Comparison of ENCODE assay signal across 17 cellular contexts in genomic region chr13:113552786-113553540, GRCh38. TPM values are rescaled to one million over a fixed set of nuclear protein-coding genes. Genes with fewer than 3 reads are reported as not detected.
DNase-seq lines count a peak whose midpoint lies in the region; ATAC-seq and TF ChIP-seq lines count a peak whose summit lies in the region.
"Had no signal": no experiment of that assay in that cellular context is flagged by ENCODE, and none has a peak within 500 bp of the region (broad histone marks: within the 10 kb centered on the region; RNA-seq: fewer than 3 reads in every experiment).

No MANE protein-coding gene starts in this region.

- in situ Hi-C loops in transverse colon (cut with MboI; ENCODE audit: low pct_ligation_motif_present in 1 of 4, low pct_unique_long_range_greater_than_20kb in 1 of 4, low sequenced_read_pairs in 3 of 4): no loop called here

- H3K27me3 Mint-ChIP-seq in WTC11 (ENCODE audit: low read depth): no peaks in the 10 kb centered on the region
- H3K27me3 Mint-ChIP-seq in activated CD8-positive, alpha-beta T cell treated with anti-CD3 and anti-CD28 coated beads for 36 hours: no peaks in the 10 kb centered on the region
- H3K27me3 Mint-ChIP-seq: activated T-cell treated with anti-CD3 and anti-CD28 coated beads, Interleukin-2, amount 50 U/mL, for 24 hours; stimulated activated naive CD8-positive, alpha-beta T cell treated with anti-CD3 and anti-CD28 coated beads, Interleukin-15, amount 100 ng/mL, for 72 hours had no signal

- no peak for TF ChIP-seq POLR2A in transverse colon (IDR thresholded peaks at IDR 0.05)

- POLR2A ChIA-PET in WTC11 (lab: Charles Lee): no interaction called here
- POLR2A ChIA-PET in activated CD8-positive, alpha-beta T cell treated with anti-CD3 and anti-CD28 coated beads for 36 hours (lab: Charles Lee): no interaction called here

- H3K27me3 ChIP-seq in left lung: no peaks in the 10 kb centered on the region
- H3K27me3 ChIP-seq in transverse colon: no peaks in the 10 kb centered on the region
- H3K27me3 ChIP-seq: cardiac muscle cell, MG63, ovary had no signal

- H3K4me3 ChIP-seq in left lung (no peak overlapping the region), transverse colon (no peak overlapping the region)
- H3K4me3 ChIP-seq: cardiac muscle cell, MG63, ovary had no signal

- H3K4me1 Mint-ChIP-seq in WTC11: peaks cover 10% of the 10 kb centered on the region
- H3K4me1 Mint-ChIP-seq in activated CD8-positive, alpha-beta T cell treated with anti-CD3 and anti-CD28 coated beads for 36 hours (ENCODE audit: low read depth): no peaks in the 10 kb centered on the region
- H3K4me1 Mint-ChIP-seq: stimulated activated naive CD8-positive, alpha-beta T cell treated with anti-CD3 and anti-CD28 coated beads, Interleukin-15, amount 100 ng/mL, for 72 hours had no signal

- intact Hi-C loops in cardiac septum (cut with DNase I) (no loop called here), Right ventricle myocardium inferior (cut with DNase I) (no loop called here), left lung (cut with DNase I) (no loop called here), transverse colon (cut with DNase I; ENCODE audit: low total_unique reads) (no loop called here)
- intact Hi-C loops in activated CD8-positive, alpha-beta T cell treated with anti-CD3 and anti-CD28 coated beads for 36 hours (cut with micrococcal nuclease): no loop called here

- TF ChIP-seq CTCF in WTC11 (IDR thresholded peaks at IDR 0.05) (no peak), left lung (IDR thresholded peaks at IDR 0.05) (no peak), transverse colon (IDR thresholded peaks at IDR 0.05) (no peak)
- no peak for TF ChIP-seq CTCF in activated CD8-positive, alpha-beta T cell treated with anti-CD3 and anti-CD28 coated beads for 36 hours (IDR thresholded peaks at IDR 0.05)

- H3K27ac ChIP-seq in left lung (no peak overlapping the region), transverse colon (no peak overlapping the region)
- H3K27ac ChIP-seq: cardiac muscle cell, ovary had no signal

- no peak for ATAC-seq in Right ventricle myocardium inferior
- ATAC-seq in WTC11: no peak
- ATAC-seq in left lung: no peak
- no peak for ATAC-seq in HG03159 (IDR thresholded peaks at IDR 0.05; ENCODE audit: unreplicated experiment)
- ATAC-seq in activated CD8-positive, alpha-beta T cell treated with anti-CD3 and anti-CD28 coated beads for 36 hours: no peak
- ATAC-seq: Panc1; stimulated activated naive CD8-positive, alpha-beta T cell treated with anti-CD3 and anti-CD28 coated beads, Interleukin-15, amount 100 ng/mL, for 72 hours had no signal

- H3K36me3 Mint-ChIP-seq in WTC11: no peaks in the 10 kb centered on the region; the same call in 1 of the 2 replicates
- peaks cover 4% of the 10 kb centered on the region for H3K36me3 Mint-ChIP-seq in activated CD8-positive, alpha-beta T cell treated with anti-CD3 and anti-CD28 coated beads for 36 hours (ENCODE audit: low read depth)

- no peak overlapping the region for H3K4me3 Mint-ChIP-seq in WTC11
- H3K4me3 Mint-ChIP-seq in activated CD8-positive, alpha-beta T cell treated with anti-CD3 and anti-CD28 coated beads for 36 hours: no peak overlapping the region
- H3K4me3 Mint-ChIP-seq: activated T-cell treated with anti-CD3 and anti-CD28 coated beads, Interleukin-2, amount 50 U/mL, for 24 hours; stimulated activated naive CD8-positive, alpha-beta T cell treated with anti-CD3 and anti-CD28 coated beads, Interleukin-15, amount 100 ng/mL, for 72 hours had no signal

- peak; percentile 64 for DNase-seq in cardiac septum (ENCODE audit: low spot score)
- no peak for DNase-seq in Right ventricle myocardium inferior (ENCODE audit: missing footprints)
- no peak for DNase-seq in WTC11 (ENCODE audit: low spot score)
- peak; percentile 18 to 65 for DNase-seq in left lung
- DNase-seq in transverse colon: peak; percentile 2
- no peak for DNase-seq in NCI-H526 (lab: John Stamatoyannopoulos, UW)
- no peak for DNase-seq in activated CD8-positive, alpha-beta T cell treated with anti-CD3 and anti-CD28 coated beads for 36 hours
- DNase-seq: activated CD4-positive, alpha-beta T cell treated with anti-CD3 and anti-CD28 coated beads for 1 hour; activated T-cell treated with anti-CD3 and anti-CD28 coated beads, Interleukin-2, amount 50 U/mL, for 24 hours; COR-L47; MG63; stimulated activated naive CD8-positive, alpha-beta T cell treated with anti-CD3 and anti-CD28 coated beads, Interleukin-15, amount 100 ng/mL, for 72 hours; T-helper 1 cell had no signal

- H3K36me3 ChIP-seq in left lung (peaks cover 0 to 65% of the 10 kb centered on the region in 2 donors), transverse colon (peaks cover 0 to 7% (median 0%) of the 10 kb centered on the region in 4 donors)
- H3K36me3 ChIP-seq: ovary had no signal

- H3K9me3 ChIP-seq in left lung (no peaks in the 10 kb centered on the region), transverse colon (no peaks in the 10 kb centered on the region)
- H3K9me3 ChIP-seq: MG63, ovary had no signal

- H3K27ac Mint-ChIP-seq in WTC11: peak overlapping the region; percentile 50; the same call in 1 of the 2 replicates
- no peak overlapping the region for H3K27ac Mint-ChIP-seq in activated CD8-positive, alpha-beta T cell treated with anti-CD3 and anti-CD28 coated beads for 36 hours
- H3K27ac Mint-ChIP-seq: activated T-cell treated with anti-CD3 and anti-CD28 coated beads, Interleukin-2, amount 50 U/mL, for 24 hours had no signal

- CTCF ChIA-PET in WTC11 (lab: Charles Lee): interaction anchor here (1.1 to 1.6 kb wide), 2 partner anchors 9 to 160 kb away, joined by 4 to 10 read pairs (median 6); no protein-coding TSS in a partner anchor
- CTCF ChIA-PET in activated CD8-positive, alpha-beta T cell treated with anti-CD3 and anti-CD28 coated beads for 36 hours (lab: Charles Lee): no interaction called here

- TF ChIP-seq EP300 in transverse colon (IDR thresholded peaks at IDR 0.05; ENCODE audit: low read depth): no peak

- WGBS in transverse colon (ENCODE audit: low coverage in 1 of 2), 2 donors: 80 to 82% methylated on average over 1 to 20 of the region's 20 CpGs

- no peaks in the 10 kb centered on the region for H3K9me3 Mint-ChIP-seq in WTC11
- no peaks in the 10 kb centered on the region for H3K9me3 Mint-ChIP-seq in activated CD8-positive, alpha-beta T cell treated with anti-CD3 and anti-CD28 coated beads for 36 hours
- H3K9me3 Mint-ChIP-seq: activated T-cell treated with anti-CD3 and anti-CD28 coated beads, Interleukin-2, amount 50 U/mL, for 24 hours; stimulated activated naive CD8-positive, alpha-beta T cell treated with anti-CD3 and anti-CD28 coated beads, Interleukin-15, amount 100 ng/mL, for 72 hours had no signal

- H3K4me1 ChIP-seq in left lung (no peaks in the 10 kb centered on the region), transverse colon (peaks cover 0 to 10% (median 0%) of the 10 kb centered on the region in 4 donors)

TF ChIP-seq in WTC11, 78 proteins besides CTCF, POLR2A, EP300 and RAD21 (continues in another document):
- no peak for TF ChIP-seq MYBL2 (CRISPR knock-in tag; IDR thresholded peaks at IDR 0.05)
- no peak for TF ChIP-seq PRDM15 (CRISPR knock-in tag; IDR thresholded peaks at IDR 0.05)
- no peak for TF ChIP-seq NR2C2 (CRISPR knock-in tag; IDR thresholded peaks at IDR 0.05)
- no peak for TF ChIP-seq TEAD1 (CRISPR knock-in tag; IDR thresholded peaks at IDR 0.05)
- TF ChIP-seq ETV6 (CRISPR knock-in tag; IDR thresholded peaks at IDR 0.05): no peak
- TF ChIP-seq HMGXB4 (CRISPR knock-in tag; IDR thresholded peaks at IDR 0.05): no peak
- TF ChIP-seq ZNF232 (CRISPR knock-in tag; IDR thresholded peaks at IDR 0.05): no peak
- no peak for TF ChIP-seq NFYB (CRISPR knock-in tag; conservative IDR thresholded peaks at IDR 0.05; ENCODE audit: low read depth)

RNA-seq across cellular contexts. Expression of gene TFDP1, which starts 31.6 kb away (rescaled TPM):
- total RNA-seq in cardiac septum (38.8 TPM), Right ventricle myocardium inferior (46.7 TPM), WTC11 (2021) (52.6 to 61.2 TPM (median 54.1 TPM) in 3 replicates), left lung (10 to 100 TPM; 48.8 to 61.9 TPM), transverse colon (100 to 1,000 TPM in 1 of 4 donors, 10 to 100 TPM in 3; 24.3 to 164 (median 49.1) TPM)
- 100 to 1,000 TPM; 174 to 184 TPM for total RNA-seq in activated CD8-positive, alpha-beta T cell treated with anti-CD3 and anti-CD28 coated beads for 36 hours

Comparison
In these comparisons a context has a peak if more than half of its experiments do, and no peak if none do; other contexts are left out.
1. DNase-seq: peak in cardiac septum (single experiment), left lung (2 of 2) and transverse colon (single experiment); none in Right ventricle myocardium inferior (single experiment), WTC11 (single experiment), NCI-H526 (0 of 2) and activated CD8-positive, alpha-beta T cell treated with anti-CD3 and anti-CD28 coated beads for 36 hours (single experiment).